24 cellular contexts compared by ENCODE assay signal in genomic region chr2:238257786-238258700, GRCh38.
"Had no signal": no experiment of that assay in that cellular context is flagged by ENCODE, and none has a peak within 500 bp of the region (broad histone marks: within the 10 kb centered on the region; RNA-seq: fewer than 3 reads in every experiment).

No MANE protein-coding gene starts in this region.

- ATAC-seq: activated CD8-positive, alpha-beta memory T cell treated with anti-CD3 and anti-CD28 coated beads, Interleukin-2, amount 10 ng/mL, durations not matched to agents 7 days and 5 days; activated CD8-positive, alpha-beta T cell treated with anti-CD3 and anti-CD28 coated beads for 36 hours; activated naive CD8-positive, alpha-beta T cell treated with anti-CD3 and anti-CD28 coated beads, Interleukin-2, amount 50 U/mL, for 24 hours; body of pancreas; naive thymus-derived CD8-positive, alpha-beta T cell; sciatic nerve; stimulated activated naive B cell treated with anti-CD40 and anti-IgM and Interleukin-4, amounts not matched to agents 10 μg/mL and 1 μg/mL and 100 μg/mL, for 72 hours had no signal

- H3K36me3 ChIP-seq: cardiac muscle cell, uterus had no signal

- H3K9me3 ChIP-seq: body of pancreas, transverse colon, uterus had no signal

- H3K4me1 ChIP-seq: uterus had no signal

- H3K4me3 ChIP-seq: body of pancreas, cardiac muscle cell, smooth muscle cell, transverse colon, uterus had no signal

- H3K27me3 ChIP-seq: body of pancreas, cardiac muscle cell, transverse colon, uterus had no signal

- FAIRE-seq: keratinocyte had no signal

- DNase-seq: activated CD4-positive, alpha-beta T cell treated with anti-CD3 and anti-CD28 coated beads, Interleukin-2, amount 10 ng/mL, durations not matched to agents 7 days and 5 days; activated CD4-positive, CD25-positive, alpha-beta regulatory T cell treated with anti-CD3 and anti-CD28 coated beads, Interleukin-2, amount 50 U/mL, for 72 hours; activated CD8-positive, alpha-beta memory T cell treated with anti-CD3 and anti-CD28 coated beads, Interleukin-2, amount 10 ng/mL, durations not matched to agents 7 days and 5 days; activated CD8-positive, alpha-beta T cell treated with anti-CD3 and anti-CD28 coated beads for 36 hours; activated effector memory CD4-positive, alpha-beta T cell treated with anti-CD3 and anti-CD28 coated beads, Interleukin-2, amount 50 U/mL, for 16 hours; activated naive CD4-positive, alpha-beta T cell treated with anti-CD3 and anti-CD28 coated beads, Interleukin-2, amount 10 ng/mL, durations not matched to agents 7 days and 5 days; activated naive CD8-positive, alpha-beta T cell treated with anti-CD3 and anti-CD28 coated beads, Interleukin-2, amount 50 U/mL, for 24 hours; activated T-cell treated with anti-CD3 and anti-CD28 coated beads for 4 hours; body of pancreas; dermis blood vessel endothelial cell; effector CD8-positive, alpha-beta T cell; erythroblast; foreskin fibroblast; mammary epithelial cell; naive thymus-derived CD8-positive, alpha-beta T cell; stimulated activated CD4-positive, alpha-beta T cell treated with anti-CD3 and anti-CD28 coated beads, Interleukin-2, amount 100 ng/mL, for 48 hours; stimulated activated CD8-positive, alpha-beta memory T cell treated with anti-CD3 and anti-CD28 coated beads, Interleukin-4, amount 100 ng/mL, for 48 hours; stimulated activated naive B cell treated with anti-CD40 and anti-IgM and Interleukin-4, amounts not matched to agents 10 μg/mL and 1 μg/mL and 100 μg/mL, for 72 hours; transverse colon; uterus had no signal

- H3K27ac ChIP-seq: cardiac muscle cell, transverse colon, uterus had no signal
